Comparison of ENCODE assay signal across 2 cellular contexts in genomic region chr20:36624068-36624813, GRCh38.
TF ChIP-seq lines count a peak whose summit lies in the region.

No MANE protein-coding gene starts in this region.

TF ChIP-seq in A549, 52 proteins besides CTCF, POLR2A, EP300 and RAD21:
- TF ChIP-seq CHD2 (IDR thresholded peaks at IDR 0.05; ENCODE audit: low read length, partially characterized antibody) (no peak), NFE2L2 (conservative IDR thresholded peaks at IDR 0.05; ENCODE audit: low read length) (no peak), RCOR1 (IDR thresholded peaks at IDR 0.05; ENCODE audit: low read depth, low read length) (no peak), POLR2AphosphoS2 (conservative IDR thresholded peaks at IDR 0.05; ENCODE audit: low read length) (no peak), KDM1A (IDR thresholded peaks at IDR 0.05; ENCODE audit: low read depth) (no peak), RFX5 (IDR thresholded peaks at IDR 0.05) (no peak), RNF2 (IDR thresholded peaks at IDR 0.05; ENCODE audit: borderline replicate concordance, low read depth) (no peak), KDM5A (IDR thresholded peaks at IDR 0.05) (no peak), HDAC2 (IDR thresholded peaks at IDR 0.05) (no peak), HOXB5 (CRISPR knock-in tag; IDR thresholded peaks at IDR 0.05) (no peak), JUN (IDR thresholded peaks at IDR 0.05) (no peak), CHD4 (IDR thresholded peaks at IDR 0.05; ENCODE audit: borderline replicate concordance) (no peak), BCL3 (IDR thresholded peaks at IDR 0.05) (no peak), ZSCAN20 (CRISPR knock-in tag; IDR thresholded peaks at IDR 0.05) (no peak)
TF ChIP-seq in A549: peak in this region for 0.

TF ChIP-seq in HepG2, 621 proteins besides CTCF, POLR2A, EP300 and RAD21 (continues in another document):
- no peak for TF ChIP-seq NR2F2 (IDR thresholded peaks at IDR 0.05; ENCODE audit: borderline replicate concordance, low read depth)
- 0 out of 2 replicates have a peak, but pooled peaks have one; percentile 4 for TF ChIP-seq ZNF441 (CRISPR knock-in tag; IDR thresholded peaks at IDR 0.05; ENCODE audit: borderline replicate concordance)
- TF ChIP-seq ZKSCAN8 (CRISPR knock-in tag; IDR thresholded peaks at IDR 0.05; ENCODE audit: borderline replicate concordance), result no peak
- no peak for TF ChIP-seq MYC (CRISPR knock-in tag; IDR thresholded peaks at IDR 0.05; ENCODE audit: borderline replicate concordance)
- no peak for TF ChIP-seq ZNF75D (CRISPR knock-in tag; IDR thresholded peaks at IDR 0.05; ENCODE audit: borderline replicate concordance)
- no peak for TF ChIP-seq SALL2 (CRISPR knock-in tag; IDR thresholded peaks at IDR 0.05)
- TF ChIP-seq NCOA2 (CRISPR knock-in tag; IDR thresholded peaks at IDR 0.05), result no peak
- 0 out of 2 replicates have a peak, but pooled peaks have one; percentile 22 for TF ChIP-seq HMG20A (CRISPR knock-in tag; IDR thresholded peaks at IDR 0.05; ENCODE audit: borderline replicate concordance)
- TF ChIP-seq ZBTB33 (CRISPR knock-in tag; IDR thresholded peaks at IDR 0.05), result peak; percentile 38; the same call in 1 of the 2 replicates
- no peak for TF ChIP-seq KLF9 (CRISPR knock-in tag; IDR thresholded peaks at IDR 0.05; ENCODE audit: low read depth)
- no peak for TF ChIP-seq RBFOX2 (IDR thresholded peaks at IDR 0.05; ENCODE audit: low read depth, low read length)
- 0 out of 2 replicates have a peak, but pooled peaks have one; percentile 25 for TF ChIP-seq ZNF891 (CRISPR knock-in tag; IDR thresholded peaks at IDR 0.05)
- TF ChIP-seq HOXA7 (CRISPR knock-in tag; IDR thresholded peaks at IDR 0.05), result no peak
- TF ChIP-seq EHMT2 (IDR thresholded peaks at IDR 0.05; ENCODE audit: borderline replicate concordance, low read depth, low read length), result no peak
- 0 out of 2 replicates have a peak, but pooled peaks have one; percentile 21 for TF ChIP-seq TAF1 (CRISPR knock-in tag; IDR thresholded peaks at IDR 0.05)
- 0 out of 2 replicates have a peak, but pooled peaks have one; percentile 18 for TF ChIP-seq RELA (CRISPR knock-in tag; IDR thresholded peaks at IDR 0.05)
- TF ChIP-seq ZNF839 (CRISPR knock-in tag; IDR thresholded peaks at IDR 0.05; ENCODE audit: borderline replicate concordance), result no peak
- TF ChIP-seq NR2F6 (IDR thresholded peaks at IDR 0.05), result no peak
- peak; percentile 51; the same call in 1 of the 2 replicates for TF ChIP-seq NR2F6 (CRISPR knock-in tag; IDR thresholded peaks at IDR 0.05)
- no peak for TF ChIP-seq ZMAT5 (CRISPR knock-in tag; IDR thresholded peaks at IDR 0.05; ENCODE audit: borderline replicate concordance, low read depth)
- peak; percentile 54 for TF ChIP-seq ZNF501 (CRISPR knock-in tag; IDR thresholded peaks at IDR 0.05)
- TF ChIP-seq ZNF382 (CRISPR knock-in tag; IDR thresholded peaks at IDR 0.05; ENCODE audit: borderline replicate concordance), result no peak
- peak; percentile 72 for TF ChIP-seq ELF3 (CRISPR knock-in tag; IDR thresholded peaks at IDR 0.05)
- TF ChIP-seq ZNF367 (CRISPR knock-in tag; IDR thresholded peaks at IDR 0.05; ENCODE audit: borderline replicate concordance), result no peak
- TF ChIP-seq RFX5 (IDR thresholded peaks at IDR 0.05; ENCODE audit: low read depth, low read length), result no peak
- TF ChIP-seq MXI1 (IDR thresholded peaks at IDR 0.05; ENCODE audit: borderline replicate concordance, low read depth, low read length), result peak; percentile 34; the same call in 1 of the 3 replicates
- TF ChIP-seq MIER2 (CRISPR knock-in tag; IDR thresholded peaks at IDR 0.05), result peak; percentile 40; the same call in 1 of the 2 replicates
- TF ChIP-seq SATB2 (CRISPR knock-in tag; IDR thresholded peaks at IDR 0.05), result no peak
- 0 out of 2 replicates have a peak, but pooled peaks have one; percentile 29 for TF ChIP-seq SMAD3 (CRISPR knock-in tag; IDR thresholded peaks at IDR 0.05)
- TF ChIP-seq SP1 (IDR thresholded peaks at IDR 0.05), result no peak
- peak; percentile 21; the same call in 1 of the 2 replicates for TF ChIP-seq SP1 (CRISPR knock-in tag; IDR thresholded peaks at IDR 0.05)
- TF ChIP-seq ZNF468 (CRISPR knock-in tag; IDR thresholded peaks at IDR 0.05), result no peak
- no peak for TF ChIP-seq ZNF513 (CRISPR knock-in tag; conservative IDR thresholded peaks at IDR 0.05)
- TF ChIP-seq BORCS8-MEF2B (CRISPR knock-in tag; IDR thresholded peaks at IDR 0.05), result no peak
- 0 out of 2 replicates have a peak, but pooled peaks have one; percentile 42 for TF ChIP-seq ZIK1 (CRISPR knock-in tag; IDR thresholded peaks at IDR 0.05; ENCODE audit: borderline replicate concordance, low read depth)
- no peak; the same call in 1 of the 2 replicates for TF ChIP-seq ARID5B (CRISPR knock-in tag; IDR thresholded peaks at IDR 0.05)
- peak; percentile 31; the same call in 1 of the 2 replicates for TF ChIP-seq ZNF335 (CRISPR knock-in tag; IDR thresholded peaks at IDR 0.05)
- no peak for TF ChIP-seq TCF7L2 (IDR thresholded peaks at IDR 0.05; ENCODE audit: low read depth, low read length)
- TF ChIP-seq DRAP1 (CRISPR knock-in tag; IDR thresholded peaks at IDR 0.05), result peak; percentile 49; the same call in 1 of the 2 replicates
- TF ChIP-seq ZNF790 (CRISPR knock-in tag; IDR thresholded peaks at IDR 0.05; ENCODE audit: borderline replicate concordance), result 0 out of 2 replicates have a peak, but pooled peaks have one; percentile 43
- TF ChIP-seq ZNF619 (CRISPR knock-in tag; IDR thresholded peaks at IDR 0.05), result 0 out of 2 replicates have a peak, but pooled peaks have one; percentile 33
- TF ChIP-seq ZFP41 (CRISPR knock-in tag; IDR thresholded peaks at IDR 0.05; ENCODE audit: borderline replicate concordance), result no peak
- TF ChIP-seq GPN1 (CRISPR knock-in tag; IDR thresholded peaks at IDR 0.05; ENCODE audit: borderline replicate concordance), result no peak
- TF ChIP-seq ZNF747 (CRISPR knock-in tag; IDR thresholded peaks at IDR 0.05; ENCODE audit: borderline replicate concordance), result no peak
- no peak for TF ChIP-seq NFE2 (CRISPR knock-in tag; IDR thresholded peaks at IDR 0.05)
- TF ChIP-seq TMF1 (CRISPR knock-in tag; IDR thresholded peaks at IDR 0.05; ENCODE audit: low read depth), result no peak
- TF ChIP-seq DMAP1 (CRISPR knock-in tag; IDR thresholded peaks at IDR 0.05), result peak; percentile 45; the same call in 1 of the 2 replicates
- TF ChIP-seq PCBP1 (IDR thresholded peaks at IDR 0.05; ENCODE audit: borderline replicate concordance, low read depth, low read length), result no peak
- 0 out of 2 replicates have a peak, but pooled peaks have one; percentile 33 for TF ChIP-seq TARDBP (CRISPR knock-in tag; IDR thresholded peaks at IDR 0.05)
- TF ChIP-seq TIGD3 (CRISPR knock-in tag; IDR thresholded peaks at IDR 0.05; ENCODE audit: borderline replicate concordance), result no peak
- no peak for TF ChIP-seq KLF6 (CRISPR knock-in tag; IDR thresholded peaks at IDR 0.05)
- no peak for TF ChIP-seq ZNF784 (CRISPR knock-in tag; IDR thresholded peaks at IDR 0.05; ENCODE audit: borderline replicate concordance)
- no peak for TF ChIP-seq GABPA (IDR thresholded peaks at IDR 0.05; ENCODE audit: low read depth, low read length)
- no peak for TF ChIP-seq GABPA (CRISPR knock-in tag; IDR thresholded peaks at IDR 0.05; ENCODE audit: low read depth)
- no peak for TF ChIP-seq ZNF883 (CRISPR knock-in tag; IDR thresholded peaks at IDR 0.05; ENCODE audit: not compliant biosample characterization)
- TF ChIP-seq ASH2L (IDR thresholded peaks at IDR 0.05; ENCODE audit: insufficient read length, low read depth, low read length), result peak; percentile 24
- peak; percentile 48; the same call in 1 of the 2 replicates for TF ChIP-seq ZNF772 (CRISPR knock-in tag; IDR thresholded peaks at IDR 0.05)
- TF ChIP-seq ZNF574 (CRISPR knock-in tag; IDR thresholded peaks at IDR 0.05), result 0 out of 2 replicates have a peak, but pooled peaks have one; percentile 32
